In the genomic region with DNA sequence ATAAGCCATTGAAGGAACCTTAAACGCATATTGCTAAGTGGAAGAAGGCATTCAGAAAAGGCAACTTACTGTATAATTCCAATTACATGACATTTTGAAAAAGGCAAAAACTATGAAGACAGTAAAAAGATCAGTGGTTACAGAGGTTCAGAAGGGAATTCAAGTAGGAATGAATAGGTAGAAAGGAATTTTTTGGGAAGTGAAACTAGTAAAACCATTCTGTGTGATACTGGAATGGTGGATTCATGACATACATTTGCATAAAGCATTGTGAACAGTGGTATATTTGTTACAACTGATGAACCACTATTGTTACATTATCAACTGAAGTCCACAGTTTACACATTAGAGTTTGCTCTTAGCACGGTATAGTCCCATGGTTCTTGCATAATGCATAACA, we compare ENCODE assay signal across 1 cellular context.
TF ChIP-seq lines count a peak whose summit lies in the region.

No MANE protein-coding gene starts in this region.

TF ChIP-seq in WTC11, 78 proteins besides CTCF, POLR2A, EP300 and RAD21 (continued from another document):
- TF ChIP-seq, protein P1, sequence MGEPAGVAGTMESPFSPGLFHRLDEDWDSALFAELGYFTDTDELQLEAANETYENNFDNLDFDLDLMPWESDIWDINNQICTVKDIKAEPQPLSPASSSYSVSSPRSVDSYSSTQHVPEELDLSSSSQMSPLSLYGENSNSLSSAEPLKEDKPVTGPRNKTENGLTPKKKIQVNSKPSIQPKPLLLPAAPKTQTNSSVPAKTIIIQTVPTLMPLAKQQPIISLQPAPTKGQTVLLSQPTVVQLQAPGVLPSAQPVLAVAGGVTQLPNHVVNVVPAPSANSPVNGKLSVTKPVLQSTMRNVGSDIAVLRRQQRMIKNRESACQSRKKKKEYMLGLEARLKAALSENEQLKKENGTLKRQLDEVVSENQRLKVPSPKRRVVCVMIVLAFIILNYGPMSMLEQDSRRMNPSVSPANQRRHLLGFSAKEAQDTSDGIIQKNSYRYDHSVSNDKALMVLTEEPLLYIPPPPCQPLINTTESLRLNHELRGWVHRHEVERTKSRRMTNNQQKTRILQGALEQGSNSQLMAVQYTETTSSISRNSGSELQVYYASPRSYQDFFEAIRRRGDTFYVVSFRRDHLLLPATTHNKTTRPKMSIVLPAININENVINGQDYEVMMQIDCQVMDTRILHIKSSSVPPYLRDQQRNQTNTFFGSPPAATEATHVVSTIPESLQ (CRISPR knock-in tag; IDR thresholded peaks at IDR 0.05): no peak
- TF ChIP-seq IRF2 (CRISPR knock-in tag; IDR thresholded peaks at IDR 0.05; ENCODE audit: borderline replicate concordance, low read depth) (no peak), FOXP1 (CRISPR knock-in tag; IDR thresholded peaks at IDR 0.05; ENCODE audit: borderline replicate concordance) (no peak)
- TF ChIP-seq, protein P2, sequence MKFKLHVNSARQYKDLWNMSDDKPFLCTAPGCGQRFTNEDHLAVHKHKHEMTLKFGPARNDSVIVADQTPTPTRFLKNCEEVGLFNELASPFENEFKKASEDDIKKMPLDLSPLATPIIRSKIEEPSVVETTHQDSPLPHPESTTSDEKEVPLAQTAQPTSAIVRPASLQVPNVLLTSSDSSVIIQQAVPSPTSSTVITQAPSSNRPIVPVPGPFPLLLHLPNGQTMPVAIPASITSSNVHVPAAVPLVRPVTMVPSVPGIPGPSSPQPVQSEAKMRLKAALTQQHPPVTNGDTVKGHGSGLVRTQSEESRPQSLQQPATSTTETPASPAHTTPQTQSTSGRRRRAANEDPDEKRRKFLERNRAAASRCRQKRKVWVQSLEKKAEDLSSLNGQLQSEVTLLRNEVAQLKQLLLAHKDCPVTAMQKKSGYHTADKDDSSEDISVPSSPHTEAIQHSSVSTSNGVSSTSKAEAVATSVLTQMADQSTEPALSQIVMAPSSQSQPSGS (CRISPR knock-in tag; IDR thresholded peaks at IDR 0.05; ENCODE audit: borderline replicate concordance, low read depth): no peak
- TF ChIP-seq, protein P3, sequence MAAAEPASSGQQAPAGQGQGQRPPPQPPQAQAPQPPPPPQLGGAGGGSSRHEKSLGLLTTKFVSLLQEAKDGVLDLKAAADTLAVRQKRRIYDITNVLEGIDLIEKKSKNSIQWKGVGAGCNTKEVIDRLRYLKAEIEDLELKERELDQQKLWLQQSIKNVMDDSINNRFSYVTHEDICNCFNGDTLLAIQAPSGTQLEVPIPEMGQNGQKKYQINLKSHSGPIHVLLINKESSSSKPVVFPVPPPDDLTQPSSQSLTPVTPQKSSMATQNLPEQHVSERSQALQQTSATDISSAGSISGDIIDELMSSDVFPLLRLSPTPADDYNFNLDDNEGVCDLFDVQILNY (CRISPR knock-in tag; IDR thresholded peaks at IDR 0.05): no peak
- TF ChIP-seq, protein P4, sequence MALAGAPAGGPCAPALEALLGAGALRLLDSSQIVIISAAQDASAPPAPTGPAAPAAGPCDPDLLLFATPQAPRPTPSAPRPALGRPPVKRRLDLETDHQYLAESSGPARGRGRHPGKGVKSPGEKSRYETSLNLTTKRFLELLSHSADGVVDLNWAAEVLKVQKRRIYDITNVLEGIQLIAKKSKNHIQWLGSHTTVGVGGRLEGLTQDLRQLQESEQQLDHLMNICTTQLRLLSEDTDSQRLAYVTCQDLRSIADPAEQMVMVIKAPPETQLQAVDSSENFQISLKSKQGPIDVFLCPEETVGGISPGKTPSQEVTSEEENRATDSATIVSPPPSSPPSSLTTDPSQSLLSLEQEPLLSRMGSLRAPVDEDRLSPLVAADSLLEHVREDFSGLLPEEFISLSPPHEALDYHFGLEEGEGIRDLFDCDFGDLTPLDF (CRISPR knock-in tag; IDR thresholded peaks at IDR 0.05): no peak
